9 cellular contexts compared by ENCODE assay signal in the genomic region with DNA sequence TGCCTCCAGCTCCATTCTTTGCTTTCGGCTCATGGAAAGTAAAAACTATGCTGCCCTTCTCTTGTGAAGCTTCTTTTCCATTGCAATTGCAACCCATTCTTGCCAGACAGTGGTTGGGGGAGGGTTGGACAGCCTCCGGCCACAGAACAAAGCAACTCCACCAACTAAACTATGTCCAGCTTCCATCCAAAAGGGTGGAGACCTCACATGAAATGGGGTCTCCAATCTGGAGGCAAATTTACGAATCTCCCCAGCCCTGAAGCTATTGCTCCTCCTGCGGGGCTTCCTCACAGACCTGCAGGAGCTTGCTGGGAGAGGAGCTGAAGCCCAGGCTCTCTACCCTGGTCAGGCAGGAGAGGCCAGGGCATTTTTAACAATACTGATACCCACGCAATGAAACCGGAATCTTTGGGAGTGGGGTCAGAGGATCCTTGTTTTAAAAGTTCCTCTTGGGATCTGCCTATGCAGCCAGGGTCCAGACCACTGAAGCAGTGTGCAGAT. TPM values are rescaled to one million over a fixed set of nuclear protein-coding genes. Genes with fewer than 3 reads are reported as not detected.
DNase-seq lines count a peak whose midpoint lies in the region; ATAC-seq and TF ChIP-seq lines count a peak whose summit lies in the region.
"Had no signal": no experiment of that assay in that cellular context is flagged by ENCODE, and none has a peak within 500 bp of the region (broad histone marks: within the 10 kb centered on the region; RNA-seq: fewer than 3 reads in every experiment).

No MANE protein-coding gene starts in this region.

- 94% methylated on average over 6 of the region's 6 CpGs for WGBS in SK-N-SH (ENCODE audit: low lambda C conversion rate)

- peak overlapping the region; percentile 1; the same call in 1 of the 2 replicates for H3K9ac ChIP-seq in SK-N-SH

- H2AFZ ChIP-seq in SK-N-SH (ENCODE audit: low read depth): peak overlapping the region; percentile 73; the same call in 1 of the 2 replicates

- no peak for TF ChIP-seq CTCF in SK-N-SH (IDR thresholded peaks at IDR 0.05)
- no peak for TF ChIP-seq CTCF in fibroblast of mammary gland (conservative IDR thresholded peaks at IDR 0.05; ENCODE audit: control insufficient read depth, insufficient read depth, low read depth, low read length)
- TF ChIP-seq CTCF in mucosa of descending colon (IDR thresholded peaks at IDR 0.05): no peak
- TF ChIP-seq CTCF in upper lobe of right lung (IDR thresholded peaks at IDR 0.05): no peak

- peaks cover 6 to 7% of the 10 kb centered on the region in 2 experiments; a peak in 3 of 4 replicates for H3K4me1 ChIP-seq in SK-N-SH (ENCODE audit: control insufficient read depth in 1 of 2, insufficient read depth in 2 of 2, low read depth in 1 of 2, low read length in 1 of 2)
- no peaks in the 10 kb centered on the region for H3K4me1 ChIP-seq in mucosa of descending colon (ENCODE audit: low read depth)
- H3K4me1 ChIP-seq in upper lobe of right lung: peaks cover 3% of the 10 kb centered on the region

- H3K4me2 ChIP-seq in SK-N-SH: peak overlapping the region; percentile 75

- TF ChIP-seq EP300 in SK-N-SH (IDR thresholded peaks at IDR 0.05; ENCODE audit: borderline replicate concordance in 1 of 2, low read depth in 1 of 2, low read length in 1 of 2): no peak

- H3K4me3 ChIP-seq in SK-N-SH (ENCODE audit: low read depth in 2 of 2, low read length in 1 of 2) (peak overlapping the region; percentile 12 to 33; a peak in 2 of 4 replicates), fibroblast of mammary gland (ENCODE audit: control insufficient read depth, low read depth, low read length) (peak overlapping the region; percentile 75), mucosa of descending colon (no peak overlapping the region), upper lobe of right lung (peak overlapping the region; percentile 50)

- intact Hi-C loops in mucosa of descending colon (cut with DNase I, micrococcal nuclease) (no loop called here), upper lobe of right lung (cut with DNase I) (no loop called here)

- H3F3A ChIP-seq in SK-N-SH (replicated peaks; ENCODE audit: insufficient read depth): peaks cover 13% of the 10 kb centered on the region

- no peaks in the 10 kb centered on the region for H4K20me1 ChIP-seq in SK-N-SH (ENCODE audit: insufficient read depth)

- H3K27ac ChIP-seq in SK-N-SH (ENCODE audit: low read depth in 2 of 2, low read length in 1 of 2) (peak overlapping the region; percentile 71 to 89), upper lobe of right lung (peak overlapping the region; percentile 71)

- no peaks in the 10 kb centered on the region for H3K79me2 ChIP-seq in SK-N-SH (ENCODE audit: insufficient read depth)

- no peak for DNase-seq in SK-N-SH
- no peak for DNase-seq in fibroblast of mammary gland (ENCODE audit: low read depth)
- no peak for DNase-seq in mucosa of descending colon
- no peak for DNase-seq in upper lobe of right lung
- no peak for DNase-seq in 8988T
- no peak for DNase-seq in NCI-H748 (lab: John Stamatoyannopoulos, UW; ENCODE audit: unreplicated experiment)
- DNase-seq in activated CD8-positive, alpha-beta memory T cell treated with anti-CD3 and anti-CD28 coated beads, Interleukin-2, amount 50 U/mL, for 48 hours: no peak
- DNase-seq: activated CD4-positive, alpha-beta T cell treated with anti-CD3 and anti-CD28 coated beads, Interleukin-2, amount 10 ng/mL, durations not matched to agents 7 days and 5 days had no signal

- POLR2A ChIA-PET in SK-N-SH (lab: Yijun Ruan, JAX): no interaction called here

- H3K27me3 ChIP-seq in SK-N-SH (ENCODE audit: insufficient read depth) (no peaks in the 10 kb centered on the region), upper lobe of right lung (peaks cover 27% of the 10 kb centered on the region)

- H3K9me2 ChIP-seq in SK-N-SH: no peaks in the 10 kb centered on the region

- ATAC-seq in mucosa of descending colon (peak; percentile 14), upper lobe of right lung (peak; percentile 5), GM21723 (IDR thresholded peaks at IDR 0.05; ENCODE audit: unreplicated experiment) (no peak)

- CTCF ChIA-PET in SK-N-SH (lab: Yijun Ruan, JAX): interaction anchor here (1.2 to 2.4 kb wide), 5 partner anchors 13 to 62 kb away, joined by 4 to 13 read pairs (median 6); no protein-coding TSS in a partner anchor

- H3K36me3 ChIP-seq in SK-N-SH (replicated peaks in 1 of 2; ENCODE audit: control insufficient read depth in 1 of 2, insufficient read depth in 2 of 2, low read length in 1 of 2): no peaks in the 10 kb centered on the region
- H3K36me3 ChIP-seq in mucosa of descending colon (ENCODE audit: low read depth): no peaks in the 10 kb centered on the region
- H3K36me3 ChIP-seq in upper lobe of right lung: no peaks in the 10 kb centered on the region

- H3K9me3 ChIP-seq in SK-N-SH (no peaks in the 10 kb centered on the region), mucosa of descending colon (no peaks in the 10 kb centered on the region), upper lobe of right lung (no peaks in the 10 kb centered on the region)

- no peak for TF ChIP-seq RAD21 in SK-N-SH (IDR thresholded peaks at IDR 0.05; ENCODE audit: low read length)

TF ChIP-seq in SK-N-SH, 30 proteins besides CTCF, POLR2A, EP300 and RAD21 (continues in another document):
- TF ChIP-seq, protein P1, sequence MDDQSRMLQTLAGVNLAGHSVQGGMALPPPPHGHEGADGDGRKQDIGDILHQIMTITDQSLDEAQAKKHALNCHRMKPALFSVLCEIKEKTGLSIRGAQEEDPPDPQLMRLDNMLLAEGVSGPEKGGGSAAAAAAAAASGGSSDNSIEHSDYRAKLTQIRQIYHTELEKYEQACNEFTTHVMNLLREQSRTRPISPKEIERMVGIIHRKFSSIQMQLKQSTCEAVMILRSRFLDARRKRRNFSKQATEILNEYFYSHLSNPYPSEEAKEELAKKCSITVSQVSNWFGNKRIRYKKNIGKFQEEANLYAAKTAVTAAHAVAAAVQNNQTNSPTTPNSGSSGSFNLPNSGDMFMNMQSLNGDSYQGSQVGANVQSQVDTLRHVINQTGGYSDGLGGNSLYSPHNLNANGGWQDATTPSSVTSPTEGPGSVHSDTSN (IDR thresholded peaks at IDR 0.05): no peak
- TF ChIP-seq TEAD4 (IDR thresholded peaks at IDR 0.05; ENCODE audit: borderline replicate concordance, insufficient read depth) (no peak), TAF1 (IDR thresholded peaks at IDR 0.05; ENCODE audit: borderline replicate concordance, low read depth, low read length) (no peak), NFIC (IDR thresholded peaks at IDR 0.05; ENCODE audit: borderline replicate concordance) (no peak), ELF1 (IDR thresholded peaks at IDR 0.05) (no peak), MEF2A (IDR thresholded peaks at IDR 0.05; ENCODE audit: borderline replicate concordance, low read depth) (no peak), FOXM1 (IDR thresholded peaks at IDR 0.05; ENCODE audit: low read depth) (no peak), NRF1 (IDR thresholded peaks at IDR 0.05; ENCODE audit: low read depth, low read length) (no peak), RFX5 (IDR thresholded peaks at IDR 0.05; ENCODE audit: low read length) (no peak), YY1 (IDR thresholded peaks at IDR 0.05; ENCODE audit: low read depth) (no peak), RXRA (IDR thresholded peaks at IDR 0.05; ENCODE audit: borderline replicate concordance, low read depth) (no peak), EZH2phosphoT487 (IDR thresholded peaks at IDR 0.05; ENCODE audit: borderline replicate concordance, low read depth) (no peak), POLR2AphosphoS5 (IDR thresholded peaks at IDR 0.05; ENCODE audit: low read depth, low read length) (no peak)
- TF ChIP-seq, protein P2, sequence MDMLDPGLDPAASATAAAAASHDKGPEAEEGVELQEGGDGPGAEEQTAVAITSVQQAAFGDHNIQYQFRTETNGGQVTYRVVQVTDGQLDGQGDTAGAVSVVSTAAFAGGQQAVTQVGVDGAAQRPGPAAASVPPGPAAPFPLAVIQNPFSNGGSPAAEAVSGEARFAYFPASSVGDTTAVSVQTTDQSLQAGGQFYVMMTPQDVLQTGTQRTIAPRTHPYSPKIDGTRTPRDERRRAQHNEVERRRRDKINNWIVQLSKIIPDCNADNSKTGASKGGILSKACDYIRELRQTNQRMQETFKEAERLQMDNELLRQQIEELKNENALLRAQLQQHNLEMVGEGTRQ (IDR thresholded peaks at IDR 0.05; ENCODE audit: borderline replicate concordance, low read depth, low read length): no peak
- TF ChIP-seq, protein P3, sequence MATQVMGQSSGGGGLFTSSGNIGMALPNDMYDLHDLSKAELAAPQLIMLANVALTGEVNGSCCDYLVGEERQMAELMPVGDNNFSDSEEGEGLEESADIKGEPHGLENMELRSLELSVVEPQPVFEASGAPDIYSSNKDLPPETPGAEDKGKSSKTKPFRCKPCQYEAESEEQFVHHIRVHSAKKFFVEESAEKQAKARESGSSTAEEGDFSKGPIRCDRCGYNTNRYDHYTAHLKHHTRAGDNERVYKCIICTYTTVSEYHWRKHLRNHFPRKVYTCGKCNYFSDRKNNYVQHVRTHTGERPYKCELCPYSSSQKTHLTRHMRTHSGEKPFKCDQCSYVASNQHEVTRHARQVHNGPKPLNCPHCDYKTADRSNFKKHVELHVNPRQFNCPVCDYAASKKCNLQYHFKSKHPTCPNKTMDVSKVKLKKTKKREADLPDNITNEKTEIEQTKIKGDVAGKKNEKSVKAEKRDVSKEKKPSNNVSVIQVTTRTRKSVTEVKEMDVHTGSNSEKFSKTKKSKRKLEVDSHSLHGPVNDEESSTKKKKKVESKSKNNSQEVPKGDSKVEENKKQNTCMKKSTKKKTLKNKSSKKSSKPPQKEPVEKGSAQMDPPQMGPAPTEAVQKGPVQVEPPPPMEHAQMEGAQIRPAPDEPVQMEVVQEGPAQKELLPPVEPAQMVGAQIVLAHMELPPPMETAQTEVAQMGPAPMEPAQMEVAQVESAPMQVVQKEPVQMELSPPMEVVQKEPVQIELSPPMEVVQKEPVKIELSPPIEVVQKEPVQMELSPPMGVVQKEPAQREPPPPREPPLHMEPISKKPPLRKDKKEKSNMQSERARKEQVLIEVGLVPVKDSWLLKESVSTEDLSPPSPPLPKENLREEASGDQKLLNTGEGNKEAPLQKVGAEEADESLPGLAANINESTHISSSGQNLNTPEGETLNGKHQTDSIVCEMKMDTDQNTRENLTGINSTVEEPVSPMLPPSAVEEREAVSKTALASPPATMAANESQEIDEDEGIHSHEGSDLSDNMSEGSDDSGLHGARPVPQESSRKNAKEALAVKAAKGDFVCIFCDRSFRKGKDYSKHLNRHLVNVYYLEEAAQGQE (IDR thresholded peaks at IDR 0.05; ENCODE audit: low read depth, low read length): no peak

RNA-seq across cellular contexts. Expression of a gene that starts 0.6 kb away (rescaled TPM):
- 13.8 and 24.9 TPM in 2 replicates for polyA plus RNA-seq in SK-N-SH (2012; rRNA removed)
- 20.2 and 21.9 TPM in 2 replicates for polyA plus RNA-seq in SK-N-SH (2012; cell fraction: cytosol; rRNA removed)
- 14.1 and 23.9 TPM in 2 replicates for polyA plus RNA-seq in SK-N-SH (2012; cell fraction: nucleus; rRNA removed)
- 10 to 100 TPM; 21.3 to 77.8 (median 38.8) TPM for total RNA-seq in mucosa of descending colon
- total RNA-seq in upper lobe of right lung: 322 TPM
- total RNA-seq: activated CD4-positive, alpha-beta T cell treated with anti-CD3 and anti-CD28 coated beads, Interleukin-2, amount 10 ng/mL, durations not matched to agents 7 days and 5 days had no signal

RNA-seq across cellular contexts. Expression of a gene that starts 52.0 kb away (rescaled TPM):
- polyA plus RNA-seq in SK-N-SH (2012; rRNA removed): 93.6 and 102 TPM in 2 replicates
- polyA plus RNA-seq in SK-N-SH (2012; cell fraction: cytosol; rRNA removed): 101 and 119 TPM in 2 replicates
- 37.8 and 48.8 TPM in 2 replicates for polyA plus RNA-seq in SK-N-SH (2012; cell fraction: nucleus; rRNA removed)
- total RNA-seq in mucosa of descending colon: 10 to 100 TPM; 28.1 to 38.8 (median 37.2) TPM
- total RNA-seq in upper lobe of right lung: 42.2 TPM
